ENCODE assay signal across 12 cellular contexts in the genomic region with DNA sequence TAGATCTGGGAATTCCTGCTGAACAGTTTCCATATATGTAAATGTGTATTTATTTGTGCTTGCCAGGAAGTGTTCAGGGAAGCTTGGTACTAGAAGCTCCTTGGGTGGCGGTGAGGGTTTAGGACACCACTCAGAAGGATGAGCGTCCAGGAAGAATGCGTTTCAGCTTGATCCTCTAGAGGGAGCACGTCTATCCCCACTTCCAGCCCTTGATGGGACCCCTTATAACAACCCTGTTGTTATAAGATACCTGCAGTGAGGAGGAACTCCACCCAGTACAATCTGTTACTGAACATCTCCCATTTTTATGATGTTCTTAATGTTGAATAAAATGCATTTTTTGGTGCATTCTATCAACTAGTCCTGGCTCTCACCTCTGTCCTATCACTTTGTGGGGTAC.
DNase-seq lines count a peak whose midpoint lies in the region; ATAC-seq and TF ChIP-seq lines count a peak whose summit lies in the region.
"Had no signal": no experiment of that assay in that cellular context is flagged by ENCODE, and none has a peak within 500 bp of the region (broad histone marks: within the 10 kb centered on the region; RNA-seq: fewer than 3 reads in every experiment).

No MANE protein-coding gene starts in this region.

- peak overlapping the region; percentile 22 for H3K27ac Mint-ChIP-seq in activated CD4-positive, alpha-beta T cell treated with anti-CD3 and anti-CD28 coated beads for 36 hours
- H3K27ac Mint-ChIP-seq in nephron progenitor cell: no peak overlapping the region
- H3K27ac Mint-ChIP-seq: B cell had no signal

- no peak for ATAC-seq in activated CD4-positive, alpha-beta T cell treated with anti-CD3 and anti-CD28 coated beads for 36 hours
- ATAC-seq in HG03039 (IDR thresholded peaks at IDR 0.05; ENCODE audit: unreplicated experiment): no peak

- no peak overlapping the region for H3K4me3 Mint-ChIP-seq in activated CD4-positive, alpha-beta T cell treated with anti-CD3 and anti-CD28 coated beads for 36 hours
- no peak overlapping the region for H3K4me3 Mint-ChIP-seq in nephron progenitor cell
- H3K4me3 Mint-ChIP-seq: B cell had no signal

- H3K27me3 Mint-ChIP-seq in activated CD4-positive, alpha-beta T cell treated with anti-CD3 and anti-CD28 coated beads for 36 hours: no peaks in the 10 kb centered on the region
- H3K27me3 Mint-ChIP-seq in nephron progenitor cell (ENCODE audit: low read depth, poor library complexity): no peaks in the 10 kb centered on the region
- H3K27me3 Mint-ChIP-seq: B cell had no signal

- no peak overlapping the region for H3K27ac ChIP-seq in Karpas-422 (ENCODE audit: low read length)
- no peak overlapping the region for H3K27ac ChIP-seq in brain microvascular endothelial cell
- H3K27ac ChIP-seq in Peyer's patch: no peak overlapping the region
- H3K27ac ChIP-seq: epithelial cell of prostate had no signal

- H3K4me3 ChIP-seq in Karpas-422 (ENCODE audit: low read length) (no peak overlapping the region), brain microvascular endothelial cell (ENCODE audit: low read depth, low read length) (no peak overlapping the region), Peyer's patch (no peak overlapping the region)

- no peak for TF ChIP-seq POLR2A in Peyer's patch (IDR thresholded peaks at IDR 0.05)

- H3K9me3 ChIP-seq in Karpas-422 (ENCODE audit: low read length) (no peaks in the 10 kb centered on the region), Peyer's patch (no peaks in the 10 kb centered on the region)

- H3K36me3 ChIP-seq in Karpas-422 (ENCODE audit: insufficient read depth, low read length): peaks cover 24% of the 10 kb centered on the region; the same call in 1 of the 2 replicates
- H3K36me3 ChIP-seq in brain microvascular endothelial cell (replicated peaks): no peaks in the 10 kb centered on the region
- no peaks in the 10 kb centered on the region for H3K36me3 ChIP-seq in Peyer's patch

- DNase-seq in activated CD4-positive, alpha-beta T cell treated with anti-CD3 and anti-CD28 coated beads for 36 hours: no peak
- DNase-seq in activated CD4-positive, alpha-beta T cell treated with anti-CD3 and anti-CD28 coated beads, Interleukin-2, amount 50 U/mL, for 1 hour: no peak
- peak; percentile 50 for DNase-seq in Karpas-422
- no peak for DNase-seq in brain microvascular endothelial cell
- no peak for DNase-seq in nephron progenitor cell
- no peak for DNase-seq in Peyer's patch
- no peak for DNase-seq in GM03348 (ENCODE audit: low spot score)
- DNase-seq: activated naive CD4-positive, alpha-beta T cell treated with Interleukin-2 at 50 U/mL for 16 hours; GOT3 had no signal

- no peaks in the 10 kb centered on the region for H3K9me3 Mint-ChIP-seq in activated CD4-positive, alpha-beta T cell treated with anti-CD3 and anti-CD28 coated beads for 36 hours (ENCODE audit: low read depth)
- H3K9me3 Mint-ChIP-seq in nephron progenitor cell: peaks cover 11% of the 10 kb centered on the region

- intact Hi-C loops in activated CD4-positive, alpha-beta T cell treated with anti-CD3 and anti-CD28 coated beads for 36 hours (cut with DNase I, micrococcal nuclease): loop anchor here in 1 of 2 experiments (5.0 kb wide), 1 partner anchor 242 kb away; no protein-coding TSS in a partner anchor

- H3K27me3 ChIP-seq in Karpas-422 (ENCODE audit: low read length) (no peaks in the 10 kb centered on the region), brain microvascular endothelial cell (replicated peaks) (no peaks in the 10 kb centered on the region), Peyer's patch (no peaks in the 10 kb centered on the region)

- H3K4me1 ChIP-seq in Karpas-422 (ENCODE audit: low read length): peaks cover 22% of the 10 kb centered on the region
- no peaks in the 10 kb centered on the region for H3K4me1 ChIP-seq in Peyer's patch

- TF ChIP-seq CTCF in brain microvascular endothelial cell (IDR thresholded peaks at IDR 0.05; ENCODE audit: low read depth, low read length, missing control alignments) (peak; percentile 71), nephron progenitor cell (IDR thresholded peaks at IDR 0.05) (peak; percentile 39), Peyer's patch (IDR thresholded peaks at IDR 0.05) (no peak)

- no peaks in the 10 kb centered on the region for H3K79me2 ChIP-seq in Karpas-422 (ENCODE audit: low read length)

- CTCF ChIA-PET in activated CD4-positive, alpha-beta T cell treated with anti-CD3 and anti-CD28 coated beads for 36 hours (lab: Charles Lee): interaction anchor here (0.7 to 1.7 kb wide), 5 partner anchors 10 to 98 kb away, joined by 3 to 7 read pairs (median 4); no protein-coding TSS in a partner anchor

- H3K9me2 ChIP-seq in Karpas-422 (replicated peaks; ENCODE audit: insufficient read depth, low read length): no peaks in the 10 kb centered on the region

- H3K36me3 Mint-ChIP-seq in activated CD4-positive, alpha-beta T cell treated with anti-CD3 and anti-CD28 coated beads for 36 hours (ENCODE audit: low read depth): peaks cover 77% of the 10 kb centered on the region
- H3K36me3 Mint-ChIP-seq in nephron progenitor cell (ENCODE audit: low read depth): peaks cover 23% of the 10 kb centered on the region

- H2AFZ ChIP-seq in Karpas-422 (ENCODE audit: low read length): no peak overlapping the region

- H4K20me1 ChIP-seq in Karpas-422 (ENCODE audit: insufficient read depth, low read depth, low read length): no peaks in the 10 kb centered on the region

- H3K4me2 ChIP-seq in Karpas-422 (ENCODE audit: low read depth, low read length, poor library complexity, severe bottlenecking): no peak overlapping the region

- peaks cover 53% of the 10 kb centered on the region for H3K4me1 Mint-ChIP-seq in activated CD4-positive, alpha-beta T cell treated with anti-CD3 and anti-CD28 coated beads for 36 hours
- no peaks in the 10 kb centered on the region for H3K4me1 Mint-ChIP-seq in nephron progenitor cell

- in situ Hi-C loops in brain microvascular endothelial cell (cut with HindIII; ENCODE audit: low pct_ligation_motif_present, low sequenced_read_pairs): no loop called here

- POLR2A ChIA-PET in activated CD4-positive, alpha-beta T cell treated with anti-CD3 and anti-CD28 coated beads for 36 hours (lab: Charles Lee): no interaction called here

- H3K9ac ChIP-seq in Karpas-422 (ENCODE audit: low read length): no peak overlapping the region

Comparison
In these comparisons a context has a peak if more than half of its experiments do, and no peak if none do; other contexts are left out.
1. CTCF ChIP-seq: peak in brain microvascular endothelial cell (single experiment) and nephron progenitor cell (single experiment); none in Peyer's patch (0 of 6).